Comparison of ENCODE assay signal across 12 cellular contexts in genomic region chr1:180500689-180501088, GRCh38. TPM values are rescaled to one million over a fixed set of nuclear protein-coding genes. Genes with fewer than 3 reads are reported as not detected.
DNase-seq lines count a peak whose midpoint lies in the region; ATAC-seq, FAIRE-seq and TF ChIP-seq lines count a peak whose summit lies in the region.
"Had no signal": no experiment of that assay in that cellular context is flagged by ENCODE, and none has a peak within 500 bp of the region (broad histone marks: within the 10 kb centered on the region; RNA-seq: fewer than 3 reads in every experiment).

No MANE protein-coding gene starts in this region.

- peak overlapping the region; percentile 27 for H3K27ac Mint-ChIP-seq in activated T-cell treated with anti-CD3 and anti-CD28 coated beads, Interleukin-2, amount 50 U/mL, for 72 hours

- H3K4me3 ChIP-seq in RWPE2 (ENCODE audit: severe bottlenecking) (no peak overlapping the region), epithelial cell of esophagus (ENCODE audit: low read length) (peak overlapping the region; percentile 90), smooth muscle cell (peak overlapping the region; percentile 85), coronary artery (no peak overlapping the region)

- H3K36me3 ChIP-seq in RWPE2 (ENCODE audit: low read depth) = peaks cover 45% of the 10 kb centered on the region
- no peaks in the 10 kb centered on the region for H3K36me3 ChIP-seq in smooth muscle cell (ENCODE audit: low read depth)
- H3K36me3 ChIP-seq: ovary had no signal

- H3K9me3 ChIP-seq in RWPE2 (ENCODE audit: severe bottlenecking) = no peaks in the 10 kb centered on the region
- no peaks in the 10 kb centered on the region for H3K9me3 ChIP-seq in smooth muscle cell (replicated peaks; ENCODE audit: low read depth)
- H3K9me3 ChIP-seq: ovary had no signal

- no peaks in the 10 kb centered on the region for H3F3A ChIP-seq in smooth muscle cell (ENCODE audit: low read depth)

- H3K4me1 ChIP-seq in RWPE2 (ENCODE audit: insufficient read depth, poor library complexity, severe bottlenecking) (peaks cover 10% of the 10 kb centered on the region), smooth muscle cell (ENCODE audit: low read depth) (peaks cover 20% of the 10 kb centered on the region)

- no peak for ATAC-seq in activated T-cell treated with anti-CD3 and anti-CD28 coated beads, Interleukin-2, amount 50 U/mL, for 72 hours (replicated peaks in 1 of 2)
- no peak for ATAC-seq in RWPE2 (ENCODE audit: low read depth)

- peaks cover 62% of the 10 kb centered on the region for H3K79me2 ChIP-seq in smooth muscle cell (ENCODE audit: low read depth)

- FAIRE-seq in RCC 7860 (lab: Jason Lieb, UNC) = no peak
- FAIRE-seq: colon had no signal

- H3K4me1 Mint-ChIP-seq in activated T-cell treated with anti-CD3 and anti-CD28 coated beads, Interleukin-2, amount 50 U/mL, for 72 hours (ENCODE audit: low read depth) = peaks cover 28% of the 10 kb centered on the region

- no peak for DNase-seq in activated T-cell treated with anti-CD3 and anti-CD28 coated beads, Interleukin-2, amount 50 U/mL, for 72 hours
- no peak for DNase-seq in activated T-cell treated with anti-CD3 and anti-CD28 coated beads for 4 hours
- DNase-seq in RWPE2 (ENCODE audit: low spot score) = no peak
- DNase-seq in epithelial cell of esophagus (ENCODE audit: low read depth) = no peak
- no peak for DNase-seq in smooth muscle cell (lab: John Stamatoyannopoulos, UW; ENCODE audit: unreplicated experiment)
- DNase-seq in RCC 7860 (ENCODE audit: low spot score) = no peak
- DNase-seq in coronary artery (ENCODE audit: low spot score) = no peak
- no peak for DNase-seq in epidermal melanocyte (ENCODE audit: insufficient read length, low spot score)
- DNase-seq: NCI-H1105 had no signal

- H3K27me3 ChIP-seq in RWPE2 (ENCODE audit: insufficient read depth, poor library complexity, severe bottlenecking) = no peaks in the 10 kb centered on the region
- H3K27me3 ChIP-seq in smooth muscle cell (ENCODE audit: low read depth) = no peaks in the 10 kb centered on the region
- H3K27me3 ChIP-seq: ovary had no signal

- H3K9me3 Mint-ChIP-seq in activated T-cell treated with anti-CD3 and anti-CD28 coated beads, Interleukin-2, amount 50 U/mL, for 72 hours = no peaks in the 10 kb centered on the region

- TF ChIP-seq CTCF in RWPE2 (IDR thresholded peaks at IDR 0.05; ENCODE audit: poor library complexity, severe bottlenecking) = no peak
- TF ChIP-seq CTCF in epithelial cell of esophagus (IDR thresholded peaks at IDR 0.05; ENCODE audit: insufficient read depth, low read depth, low read length, missing control alignments) = no peak
- no peak for TF ChIP-seq CTCF in smooth muscle cell (IDR thresholded peaks at IDR 0.05; ENCODE audit: borderline replicate concordance, insufficient read depth, poor library complexity, severe bottlenecking)
- TF ChIP-seq CTCF in coronary artery (IDR thresholded peaks at IDR 0.05) = no peak

- H3K27ac ChIP-seq in RWPE2 (ENCODE audit: poor library complexity, severe bottlenecking) = peak overlapping the region; percentile 87
- no peak overlapping the region for H3K27ac ChIP-seq in smooth muscle cell (ENCODE audit: low read depth)
- H3K27ac ChIP-seq in coronary artery = no peak overlapping the region
- H3K27ac ChIP-seq: ovary had no signal

- no peaks in the 10 kb centered on the region for H3K27me3 Mint-ChIP-seq in activated T-cell treated with anti-CD3 and anti-CD28 coated beads, Interleukin-2, amount 50 U/mL, for 72 hours (ENCODE audit: low read depth)

- peaks cover 18% of the 10 kb centered on the region for H4K20me1 ChIP-seq in smooth muscle cell (ENCODE audit: low read depth)

- no peak overlapping the region for H3K9ac ChIP-seq in smooth muscle cell (ENCODE audit: low read depth)

- H3K4me3 Mint-ChIP-seq in activated T-cell treated with anti-CD3 and anti-CD28 coated beads, Interleukin-2, amount 50 U/mL, for 72 hours = peak overlapping the region; percentile 65 to 88

- 92% methylated on average over 2 of the region's 2 CpGs for WGBS in smooth muscle cell (ENCODE audit: low lambda C conversion rate)

- H3K36me3 Mint-ChIP-seq in activated T-cell treated with anti-CD3 and anti-CD28 coated beads, Interleukin-2, amount 50 U/mL, for 72 hours (ENCODE audit: insufficient read depth in 2 of 2) = peaks cover 1 to 3% of the 10 kb centered on the region in 2 donors

- peak overlapping the region; percentile 99 for H3K4me2 ChIP-seq in smooth muscle cell

- H2AFZ ChIP-seq in smooth muscle cell (ENCODE audit: low read depth) = no peak overlapping the region

RNA-seq across cellular contexts. Expression of gene ACBD6, which starts 1.7 kb away (rescaled TPM):
- 10 to 100 TPM; 58.2 to 59.8 TPM for total RNA-seq in activated T-cell treated with anti-CD3 and anti-CD28 coated beads, Interleukin-2, amount 50 U/mL, for 72 hours
- 45.9 and 48.7 TPM in 2 replicates for total RNA-seq in smooth muscle cell
- polyA plus RNA-seq in smooth muscle cell = 43.0 and 44.1 TPM in 2 replicates

RNA-seq across cellular contexts. Expression of gene OVAAL, which starts 58.1 kb away (rescaled TPM):
- total RNA-seq in activated T-cell treated with anti-CD3 and anti-CD28 coated beads, Interleukin-2, amount 50 U/mL, for 72 hours = not detected
- total RNA-seq in smooth muscle cell = not detected in 2 replicates
- polyA plus RNA-seq in smooth muscle cell = not detected in 2 replicates
- total RNA-seq: activated CD8-positive, alpha-beta memory T cell treated with anti-CD3 and anti-CD28 coated beads for 36 hours; ovary had no signal
- polyA plus RNA-seq: ovary had no signal

Comparison
In these comparisons a context has a peak if more than half of its experiments do, and no peak if none do; other contexts are left out.
1. H3K4me3 ChIP-seq: peak in epithelial cell of esophagus (single experiment) and smooth muscle cell (single experiment); none in RWPE2 (single experiment) and coronary artery (single experiment).